Comparison of ENCODE assay signal across 1 cellular context in genomic region chr19:18731562-18732008, GRCh38.
TF ChIP-seq lines count a peak whose summit lies in the region.

No MANE protein-coding gene starts in this region.

TF ChIP-seq in HepG2, 621 proteins besides CTCF, POLR2A, EP300 and RAD21 (continued from another document and continues in another):
- TF ChIP-seq NFAT5 (CRISPR knock-in tag; IDR thresholded peaks at IDR 0.05) = 0 out of 2 replicates have a peak, but pooled peaks have one; percentile 34
- TF ChIP-seq BRF2 (CRISPR knock-in tag; IDR thresholded peaks at IDR 0.05) = no peak
- TF ChIP-seq ZFP62 (CRISPR knock-in tag; IDR thresholded peaks at IDR 0.05) = no peak
- TF ChIP-seq GABPA (IDR thresholded peaks at IDR 0.05; ENCODE audit: low read depth, low read length) = no peak
- TF ChIP-seq GABPA (CRISPR knock-in tag; IDR thresholded peaks at IDR 0.05; ENCODE audit: low read depth) = 0 out of 2 replicates have a peak, but pooled peaks have one; percentile 38
- no peak for TF ChIP-seq ZNF772 (CRISPR knock-in tag; IDR thresholded peaks at IDR 0.05)
- no peak for TF ChIP-seq ARNT (IDR thresholded peaks at IDR 0.05)
- TF ChIP-seq ERF (CRISPR knock-in tag; IDR thresholded peaks at IDR 0.05) = peak; percentile 37; the same call in 1 of the 2 replicates
- TF ChIP-seq NPAS2 (CRISPR knock-in tag; IDR thresholded peaks at IDR 0.05; ENCODE audit: borderline replicate concordance) = 0 out of 2 replicates have a peak, but pooled peaks have one; percentile 65
- no peak; the same call in 1 of the 2 replicates for TF ChIP-seq KDM2A (CRISPR knock-in tag; IDR thresholded peaks at IDR 0.05; ENCODE audit: borderline replicate concordance, low read depth)
- TF ChIP-seq ZBED4 (CRISPR knock-in tag; IDR thresholded peaks at IDR 0.05; ENCODE audit: borderline replicate concordance) = no peak
- TF ChIP-seq POGZ (CRISPR knock-in tag; IDR thresholded peaks at IDR 0.05) = no peak
- no peak for TF ChIP-seq ZNF766 (CRISPR knock-in tag; IDR thresholded peaks at IDR 0.05; ENCODE audit: borderline replicate concordance)
- TF ChIP-seq ZBTB2 (CRISPR knock-in tag; IDR thresholded peaks at IDR 0.05; ENCODE audit: low read depth) = no peak
- no peak for TF ChIP-seq SRY (CRISPR knock-in tag; IDR thresholded peaks at IDR 0.05)
- TF ChIP-seq ZNF839 (CRISPR knock-in tag; IDR thresholded peaks at IDR 0.05; ENCODE audit: borderline replicate concordance) = no peak
- peak; percentile 31; the same call in 1 of the 2 replicates for TF ChIP-seq KDM3A (CRISPR knock-in tag; IDR thresholded peaks at IDR 0.05; ENCODE audit: low read depth)
- TF ChIP-seq ZNF615 (CRISPR knock-in tag; IDR thresholded peaks at IDR 0.05; ENCODE audit: borderline replicate concordance) = no peak
- 0 out of 2 replicates have a peak, but pooled peaks have one; percentile 14 for TF ChIP-seq THAP11 (CRISPR knock-in tag; IDR thresholded peaks at IDR 0.05)
- no peak for TF ChIP-seq KLF12 (CRISPR knock-in tag; IDR thresholded peaks at IDR 0.05; ENCODE audit: borderline replicate concordance)
- TF ChIP-seq ZNF800 (CRISPR knock-in tag; IDR thresholded peaks at IDR 0.05) = no peak
- no peak for TF ChIP-seq HMG20B (CRISPR knock-in tag; conservative IDR thresholded peaks at IDR 0.05)
- no peak for TF ChIP-seq ZMAT3 (CRISPR knock-in tag; conservative IDR thresholded peaks at IDR 0.05)
- TF ChIP-seq ZNF432 (CRISPR knock-in tag; IDR thresholded peaks at IDR 0.05; ENCODE audit: borderline replicate concordance) = no peak
- TF ChIP-seq MLX (CRISPR knock-in tag; IDR thresholded peaks at IDR 0.05) = peak; percentile 65; the same call in 1 of the 2 replicates
- TF ChIP-seq ZNF10 (CRISPR knock-in tag; IDR thresholded peaks at IDR 0.05; ENCODE audit: borderline replicate concordance, low read depth) = no peak
- no peak for TF ChIP-seq ATAD3A (CRISPR knock-in tag; IDR thresholded peaks at IDR 0.05)
- TF ChIP-seq FOSL2 (CRISPR knock-in tag; IDR thresholded peaks at IDR 0.05) = peak; percentile 43
- no peak for TF ChIP-seq FLYWCH1 (CRISPR knock-in tag; IDR thresholded peaks at IDR 0.05)
- TF ChIP-seq SIN3B (IDR thresholded peaks at IDR 0.05; ENCODE audit: low read length) = no peak
- TF ChIP-seq TBX3 (IDR thresholded peaks at IDR 0.05; ENCODE audit: borderline replicate concordance) = no peak; the same call in 1 of the 2 replicates
- TF ChIP-seq MATR3 (CRISPR knock-in tag; IDR thresholded peaks at IDR 0.05) = no peak
- TF ChIP-seq PLRG1 (conservative IDR thresholded peaks at IDR 0.05) = no peak
- TF ChIP-seq SUZ12 (IDR thresholded peaks at IDR 0.05; ENCODE audit: low read depth, low read length) = no peak
- TF ChIP-seq RAD51 (IDR thresholded peaks at IDR 0.05; ENCODE audit: borderline replicate concordance) = no peak
- no peak for TF ChIP-seq NKX3-1 (CRISPR knock-in tag; IDR thresholded peaks at IDR 0.05)
- no peak for TF ChIP-seq KLF15 (CRISPR knock-in tag; IDR thresholded peaks at IDR 0.05; ENCODE audit: borderline replicate concordance)
- no peak for TF ChIP-seq MAZ (IDR thresholded peaks at IDR 0.05; ENCODE audit: borderline replicate concordance, low read depth, low read length)
- peak; percentile 44; the same call in 1 of the 2 replicates for TF ChIP-seq MAZ (CRISPR knock-in tag; IDR thresholded peaks at IDR 0.05; ENCODE audit: low read depth)
- no peak for TF ChIP-seq ZNF761 (CRISPR knock-in tag; conservative IDR thresholded peaks at IDR 0.05)
- 0 out of 2 replicates have a peak, but pooled peaks have one; percentile 43 for TF ChIP-seq ZNF136 (CRISPR knock-in tag; IDR thresholded peaks at IDR 0.05; ENCODE audit: low read depth)
- no peak for TF ChIP-seq ZNF75D (CRISPR knock-in tag; IDR thresholded peaks at IDR 0.05; ENCODE audit: borderline replicate concordance)
- TF ChIP-seq ZFP41 (CRISPR knock-in tag; IDR thresholded peaks at IDR 0.05; ENCODE audit: borderline replicate concordance) = no peak
- TF ChIP-seq ZNF549 (CRISPR knock-in tag; IDR thresholded peaks at IDR 0.05) = no peak
- TF ChIP-seq ZBTB49 (CRISPR knock-in tag; IDR thresholded peaks at IDR 0.05; ENCODE audit: borderline replicate concordance) = no peak
- TF ChIP-seq ZNF350 (CRISPR knock-in tag; IDR thresholded peaks at IDR 0.05; ENCODE audit: borderline replicate concordance, low read depth) = 0 out of 2 replicates have a peak, but pooled peaks have one; percentile 26
- TF ChIP-seq NCOA1 (CRISPR knock-in tag; IDR thresholded peaks at IDR 0.05) = no peak
- no peak for TF ChIP-seq KDM6A (CRISPR knock-in tag; IDR thresholded peaks at IDR 0.05; ENCODE audit: low read depth)
- no peak for TF ChIP-seq IKZF1 (IDR thresholded peaks at IDR 0.05)
- no peak for TF ChIP-seq HHEX (CRISPR knock-in tag; IDR thresholded peaks at IDR 0.05)
